In the genomic region with DNA sequence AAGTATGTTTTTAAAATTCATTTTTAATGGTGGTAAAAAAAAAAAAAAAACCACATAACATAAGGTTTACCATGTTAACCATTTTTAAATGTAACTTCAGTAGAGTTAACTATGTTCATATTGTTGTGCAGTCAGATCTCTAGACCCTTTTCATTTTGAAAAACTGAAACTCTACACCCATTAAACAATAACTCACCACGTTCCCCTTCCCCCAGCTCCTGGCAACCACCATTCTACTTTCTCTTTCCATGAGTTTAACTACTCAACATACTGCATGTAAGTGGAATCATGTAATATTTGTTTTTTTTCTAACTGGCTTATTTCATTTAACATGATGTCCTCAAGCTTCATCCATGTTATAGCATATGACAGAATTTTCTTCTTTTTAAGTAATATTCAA, we compare ENCODE assay signal across 12 cellular contexts.
DNase-seq lines count a peak whose midpoint lies in the region; ATAC-seq and TF ChIP-seq lines count a peak whose summit lies in the region.
"Had no signal": no experiment of that assay in that cellular context is flagged by ENCODE, and none has a peak within 500 bp of the region (broad histone marks: within the 10 kb centered on the region; RNA-seq: fewer than 3 reads in every experiment).

No MANE protein-coding gene starts in this region.

- DNase-seq in activated naive CD8-positive, alpha-beta T cell treated with anti-CD3 and anti-CD28 coated beads, Interleukin-2, amount 10 ng/mL, durations not matched to agents 7 days and 5 days: no peak
- DNase-seq in activated naive CD8-positive, alpha-beta T cell treated with anti-CD3 and anti-CD28 coated beads for 36 hours: no peak
- DNase-seq in PC-3 (no peak), HuH-7.5 (ENCODE audit: low spot score) (no peak), NCI-H146 treated with DMSO at 0.1 percent for 48 hours (lab: John Stamatoyannopoulos, UW; ENCODE audit: unreplicated experiment) (no peak), NCI-H2196 (lab: John Stamatoyannopoulos, UW; ENCODE audit: unreplicated experiment) (no peak), left ventricle myocardium superior (no peak)
- DNase-seq: brain microvascular endothelial cell; naive thymus-derived CD4-positive, alpha-beta T cell had no signal

- intact Hi-C loops in PC-3 (cut with micrococcal nuclease): no loop called here
- intact Hi-C loops in left ventricle myocardium superior (cut with micrococcal nuclease): no loop called here

- no peak overlapping the region for H3K27ac Mint-ChIP-seq in activated naive CD8-positive, alpha-beta T cell treated with anti-CD3 and anti-CD28 coated beads, Interleukin-2, amount 10 ng/mL, durations not matched to agents 7 days and 5 days
- H3K27ac Mint-ChIP-seq in activated naive CD8-positive, alpha-beta T cell treated with anti-CD3 and anti-CD28 coated beads for 36 hours: no peak overlapping the region
- H3K27ac Mint-ChIP-seq: stimulated activated memory B cell treated with anti-CD40 and anti-IgM and Interleukin-4, amounts not matched to agents 10 μg/mL and 1 μg/mL and 100 μg/mL, for 72 hours had no signal

- no peaks in the 10 kb centered on the region for H3K36me3 ChIP-seq in PC-3 (ENCODE audit: low read depth, low read length)
- H3K36me3 ChIP-seq: brain microvascular endothelial cell had no signal

- H3K4me2 ChIP-seq in PC-3 (ENCODE audit: low read length): peak overlapping the region; percentile 54

- peaks cover 12% of the 10 kb centered on the region for H3K79me2 ChIP-seq in PC-3 (ENCODE audit: low read length)

- peaks cover 14% of the 10 kb centered on the region for H3K4me1 Mint-ChIP-seq in activated naive CD8-positive, alpha-beta T cell treated with anti-CD3 and anti-CD28 coated beads, Interleukin-2, amount 10 ng/mL, durations not matched to agents 7 days and 5 days
- peaks cover 19% of the 10 kb centered on the region for H3K4me1 Mint-ChIP-seq in activated naive CD8-positive, alpha-beta T cell treated with anti-CD3 and anti-CD28 coated beads for 36 hours

- H3K4me3 Mint-ChIP-seq in activated naive CD8-positive, alpha-beta T cell treated with anti-CD3 and anti-CD28 coated beads, Interleukin-2, amount 10 ng/mL, durations not matched to agents 7 days and 5 days: no peak overlapping the region
- no peak overlapping the region for H3K4me3 Mint-ChIP-seq in activated naive CD8-positive, alpha-beta T cell treated with anti-CD3 and anti-CD28 coated beads for 36 hours
- H3K4me3 Mint-ChIP-seq: stimulated activated memory B cell treated with anti-CD40 and anti-IgM and Interleukin-4, amounts not matched to agents 10 μg/mL and 1 μg/mL and 100 μg/mL, for 72 hours had no signal

- H3K27ac ChIP-seq in PC-3 (ENCODE audit: low read length): peak overlapping the region; percentile 89
- H3K27ac ChIP-seq: brain microvascular endothelial cell had no signal

- H3K9ac ChIP-seq in PC-3 (ENCODE audit: low read length): peak overlapping the region; percentile 50

- no TSS peak for BruUV-seq in PC-3 (replicated peaks; lab: Mats Ljungman, UMichigan)

- ATAC-seq in activated naive CD8-positive, alpha-beta T cell treated with anti-CD3 and anti-CD28 coated beads, Interleukin-2, amount 10 ng/mL, durations not matched to agents 7 days and 5 days (ENCODE audit: low read depth): peak; percentile 33
- ATAC-seq in HG02938 (IDR thresholded peaks at IDR 0.05; ENCODE audit: unreplicated experiment) (peak; percentile 55), PC-3 (no peak), left ventricle myocardium superior (no peak)
- ATAC-seq: HCT116; naive thymus-derived CD4-positive, alpha-beta T cell; stimulated activated memory B cell treated with anti-CD40 and anti-IgM and Interleukin-4, amounts not matched to agents 10 μg/mL and 1 μg/mL and 100 μg/mL, for 72 hours had no signal

- no peak overlapping the region for H3K4me3 ChIP-seq in PC-3 (ENCODE audit: low read length)

- peaks cover 31% of the 10 kb centered on the region for H3K4me1 ChIP-seq in PC-3 (ENCODE audit: insufficient read depth, low read length)

- CTCF ChIA-PET in PC-3 (lab: Charles Lee): no interaction called here

- no peaks in the 10 kb centered on the region for H4K20me1 ChIP-seq in PC-3 (ENCODE audit: low read length)

- H3K27me3 ChIP-seq in PC-3 (ENCODE audit: low read length): no peaks in the 10 kb centered on the region
- H3K27me3 ChIP-seq: brain microvascular endothelial cell had no signal

- H3K9me2 ChIP-seq in PC-3 (replicated peaks; ENCODE audit: low read length): no peaks in the 10 kb centered on the region

- peaks cover 2% of the 10 kb centered on the region for H3K27me3 Mint-ChIP-seq in activated naive CD8-positive, alpha-beta T cell treated with anti-CD3 and anti-CD28 coated beads, Interleukin-2, amount 10 ng/mL, durations not matched to agents 7 days and 5 days
- H3K27me3 Mint-ChIP-seq in activated naive CD8-positive, alpha-beta T cell treated with anti-CD3 and anti-CD28 coated beads for 36 hours: no peaks in the 10 kb centered on the region
- H3K27me3 Mint-ChIP-seq: stimulated activated memory B cell treated with anti-CD40 and anti-IgM and Interleukin-4, amounts not matched to agents 10 μg/mL and 1 μg/mL and 100 μg/mL, for 72 hours had no signal

- no peak for TF ChIP-seq CTCF in PC-3 (conservative IDR thresholded peaks at IDR 0.05; ENCODE audit: low read depth, low read length)

- peaks cover 2% of the 10 kb centered on the region for H3K9me3 Mint-ChIP-seq in activated naive CD8-positive, alpha-beta T cell treated with anti-CD3 and anti-CD28 coated beads, Interleukin-2, amount 10 ng/mL, durations not matched to agents 7 days and 5 days
- H3K9me3 Mint-ChIP-seq in activated naive CD8-positive, alpha-beta T cell treated with anti-CD3 and anti-CD28 coated beads for 36 hours: no peaks in the 10 kb centered on the region
- H3K9me3 Mint-ChIP-seq: stimulated activated memory B cell treated with anti-CD40 and anti-IgM and Interleukin-4, amounts not matched to agents 10 μg/mL and 1 μg/mL and 100 μg/mL, for 72 hours had no signal

- peaks cover 2% of the 10 kb centered on the region for H3K36me3 Mint-ChIP-seq in activated naive CD8-positive, alpha-beta T cell treated with anti-CD3 and anti-CD28 coated beads, Interleukin-2, amount 10 ng/mL, durations not matched to agents 7 days and 5 days
- H3K36me3 Mint-ChIP-seq in activated naive CD8-positive, alpha-beta T cell treated with anti-CD3 and anti-CD28 coated beads for 36 hours: no peaks in the 10 kb centered on the region
- H3K36me3 Mint-ChIP-seq: stimulated activated memory B cell treated with anti-CD40 and anti-IgM and Interleukin-4, amounts not matched to agents 10 μg/mL and 1 μg/mL and 100 μg/mL, for 72 hours had no signal

- no peaks in the 10 kb centered on the region for H3F3A ChIP-seq in PC-3 (ENCODE audit: low read length, unreplicated experiment)

- no peaks in the 10 kb centered on the region for H3K9me3 ChIP-seq in PC-3 (ENCODE audit: low read length)

- POLR2A ChIA-PET in activated naive CD8-positive, alpha-beta T cell treated with anti-CD3 and anti-CD28 coated beads, Interleukin-2, amount 10 ng/mL, durations not matched to agents 7 days and 5 days (lab: Charles Lee): interaction anchor here (0.9 to 1.5 kb wide), 2 partner anchors 11 to 15 kb away, joined by 3 to 4 read pairs; no protein-coding TSS in a partner anchor
- POLR2A ChIA-PET in PC-3 (lab: Charles Lee; ENCODE audit: unreplicated experiment): interaction anchor here (0.6 kb wide), 2 partner anchors 11 to 779 kb away, joined by 4 to 9 read pairs; a partner anchor contains a TSS

- no peak overlapping the region for H2AFZ ChIP-seq in PC-3 (ENCODE audit: low read length)

Comparison
In these comparisons a context has a peak if more than half of its experiments do, and no peak if none do; other contexts are left out.
1. ATAC-seq: peak in activated naive CD8-positive, alpha-beta T cell treated with anti-CD3 and anti-CD28 coated beads, Interleukin-2, amount 10 ng/mL, durations not matched to agents 7 days and 5 days (single experiment) and HG02938 (single experiment); none in PC-3 (single experiment) and left ventricle myocardium superior (single experiment).